Comparison of ENCODE assay signal across 8 cellular contexts in the genomic region with DNA sequence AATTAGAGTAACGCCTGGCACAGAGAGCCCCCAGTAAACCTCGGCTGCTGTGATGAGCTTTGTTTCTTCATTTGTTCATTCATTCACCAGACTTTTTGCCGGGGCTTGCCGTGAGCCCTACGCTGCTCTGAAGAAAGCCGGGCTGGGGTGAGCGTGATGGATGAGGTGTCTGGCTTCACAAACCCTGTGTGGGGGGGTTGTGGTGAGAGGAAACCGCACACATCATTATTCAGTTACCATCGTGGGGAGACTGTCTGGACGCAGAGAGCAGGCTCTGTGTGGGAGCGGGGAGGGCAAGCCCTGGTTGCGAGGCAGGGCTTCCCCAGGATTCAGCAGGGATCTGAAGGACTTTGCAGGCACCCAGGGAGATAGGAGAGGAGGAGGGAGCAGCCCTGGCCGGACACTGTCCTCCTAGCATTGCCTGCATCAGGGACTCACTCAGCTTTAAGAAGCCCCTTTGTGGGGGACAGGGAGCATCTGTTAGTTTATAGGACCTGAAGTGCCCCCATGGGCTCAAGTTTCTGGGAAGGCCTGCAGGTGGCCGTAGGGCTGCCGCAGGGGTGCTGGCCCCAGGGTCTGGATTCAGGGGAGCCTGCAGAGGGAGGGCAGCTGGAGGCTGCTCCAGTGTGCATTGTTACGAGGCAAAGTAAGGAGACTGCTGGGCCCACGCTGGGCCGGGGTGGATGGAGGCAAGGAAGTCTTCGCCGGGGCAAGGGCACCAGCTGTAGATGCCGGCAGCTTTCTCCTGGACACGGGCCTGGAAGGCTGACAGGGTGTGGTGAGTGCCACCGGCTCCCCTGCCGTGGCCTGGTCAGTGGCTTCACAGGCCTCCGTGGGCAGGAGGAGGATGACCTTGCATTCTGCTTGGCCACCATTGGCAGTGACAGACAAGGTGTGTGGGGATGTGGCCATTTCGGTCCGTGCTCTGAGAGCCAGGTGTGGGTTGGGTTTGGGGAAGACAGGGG.
A peak's percentile ranks its signal among the peaks of the same experiment; 100 is the strongest.
DNase-seq lines count a peak whose midpoint lies in the region; ATAC-seq and TF ChIP-seq lines count a peak whose summit lies in the region.

No MANE protein-coding gene starts in this region.

- H3K27ac Mint-ChIP-seq in mesothelial cell of epicardium = peak overlapping the region; percentile 64
- peak overlapping the region; percentile 89 for H3K27ac Mint-ChIP-seq in type B pancreatic cell

- TF ChIP-seq CTCF in SK-N-SH (IDR thresholded peaks at IDR 0.05) (no peak), mesothelial cell of epicardium (IDR thresholded peaks at IDR 0.05; ENCODE audit: unreplicated experiment) (no peak), type B pancreatic cell (conservative IDR thresholded peaks at IDR 0.05) (no peak)

- 83% methylated on average over 25 of the region's 27 CpGs for WGBS in SK-N-SH (ENCODE audit: low lambda C conversion rate)

- POLR2A ChIA-PET in SK-N-SH (lab: Yijun Ruan, JAX) = interaction anchor here (0.6 kb wide), 1 partner anchor 45 kb away, joined by 4 read pairs; no protein-coding TSS in a partner anchor

- H3K27me3 ChIP-seq in SK-N-SH (ENCODE audit: insufficient read depth) (no peaks in the 10 kb centered on the region), adipocyte (replicated peaks; ENCODE audit: control insufficient read depth, insufficient read depth, low read length) (no peaks in the 10 kb centered on the region)

- peak overlapping the region; percentile 26; the same call in 1 of the 2 replicates for H3K4me2 ChIP-seq in SK-N-SH

- H3K9ac ChIP-seq in SK-N-SH (no peak overlapping the region), adipocyte (ENCODE audit: low read length) (peak overlapping the region; percentile 69)

- peaks cover 100% of the 10 kb centered on the region for H4K20me1 ChIP-seq in SK-N-SH (ENCODE audit: insufficient read depth)

- H3K4me1 ChIP-seq in SK-N-SH (ENCODE audit: control insufficient read depth in 1 of 2, insufficient read depth in 2 of 2, low read depth in 1 of 2, low read length in 1 of 2) (peaks cover 84 to 88% of the 10 kb centered on the region in 2 experiments), adipocyte (ENCODE audit: control insufficient read depth, insufficient read depth, low read length) (peaks cover 97% of the 10 kb centered on the region)

- peak overlapping the region in 1 of 2 experiments; percentile 86; a peak in 1 of 4 replicates for H3K27ac ChIP-seq in SK-N-SH (ENCODE audit: low read depth in 2 of 2, low read length in 1 of 2)

- TF ChIP-seq EP300 in SK-N-SH (IDR thresholded peaks at IDR 0.05; ENCODE audit: borderline replicate concordance in 1 of 2, low read depth in 1 of 2, low read length in 1 of 2) = peak in 1 of 2 experiments; percentile 45; a peak in 1 of 4 replicates

- DNase-seq in GDM1 (lab: John Stamatoyannopoulos, UW) = peak; percentile 12
- DNase-seq in SK-N-SH = no peak
- peak; percentile 40 for DNase-seq in adipocyte (ENCODE audit: low read depth)
- no peak for DNase-seq in mesothelial cell of epicardium (ENCODE audit: low spot score in 2 of 2, unreplicated experiment in 2 of 2)
- DNase-seq in type B pancreatic cell (ENCODE audit: extremely low spot score, unreplicated experiment) = no peak
- no peak for DNase-seq in DMS79 treated with DMSO at 0.1 percent for 48 hours (lab: John Stamatoyannopoulos, UW)
- DNase-seq in NCI-H1694 (lab: John Stamatoyannopoulos, UW) = no peak

- peaks cover 95% of the 10 kb centered on the region for H3K79me2 ChIP-seq in SK-N-SH (ENCODE audit: insufficient read depth)

- no peak for ATAC-seq in GM18861 (IDR thresholded peaks at IDR 0.05; ENCODE audit: unreplicated experiment)

- no peaks in the 10 kb centered on the region for H3K9me3 Mint-ChIP-seq in mesothelial cell of epicardium
- H3K9me3 Mint-ChIP-seq in type B pancreatic cell = no peaks in the 10 kb centered on the region

- H2AFZ ChIP-seq in SK-N-SH (ENCODE audit: low read depth) = no peak overlapping the region

- H3K27me3 Mint-ChIP-seq in mesothelial cell of epicardium (ENCODE audit: low read depth) = no peaks in the 10 kb centered on the region
- H3K27me3 Mint-ChIP-seq in type B pancreatic cell = no peaks in the 10 kb centered on the region

- peak overlapping the region; percentile 41 for H3K4me3 Mint-ChIP-seq in mesothelial cell of epicardium
- peak overlapping the region; percentile 81 for H3K4me3 Mint-ChIP-seq in type B pancreatic cell

- H3F3A ChIP-seq in SK-N-SH (replicated peaks; ENCODE audit: insufficient read depth) = peaks cover 35% of the 10 kb centered on the region

- CTCF ChIA-PET in SK-N-SH (lab: Yijun Ruan, JAX) = interaction anchor here (1.1 to 6.6 kb wide), 7 partner anchors 15 to 544 kb away, joined by 3 to 55 read pairs (median 5); no protein-coding TSS in a partner anchor

- H3K36me3 Mint-ChIP-seq in mesothelial cell of epicardium = peaks cover 6% of the 10 kb centered on the region
- H3K36me3 Mint-ChIP-seq in type B pancreatic cell = peaks cover 16% of the 10 kb centered on the region

- H3K4me1 Mint-ChIP-seq in mesothelial cell of epicardium (peaks cover 91% of the 10 kb centered on the region), type B pancreatic cell (ENCODE audit: unreplicated experiment) (peaks cover 83% of the 10 kb centered on the region)

- TF ChIP-seq RAD21 in SK-N-SH (IDR thresholded peaks at IDR 0.05; ENCODE audit: low read length) = no peak

- no peaks in the 10 kb centered on the region for H3K9me2 ChIP-seq in SK-N-SH

- H3K9me3 ChIP-seq in SK-N-SH = no peaks in the 10 kb centered on the region
- no peaks in the 10 kb centered on the region for H3K9me3 ChIP-seq in adipocyte (ENCODE audit: control insufficient read depth, low read length)

- H3K4me3 ChIP-seq in SK-N-SH (ENCODE audit: low read depth in 2 of 2, low read length in 1 of 2) = no peak overlapping the region
- H3K4me3 ChIP-seq in adipocyte (ENCODE audit: low read length) = no peak overlapping the region

- H3K36me3 ChIP-seq in SK-N-SH (replicated peaks in 1 of 2; ENCODE audit: control insufficient read depth in 1 of 2, insufficient read depth in 2 of 2, low read length in 1 of 2) = no peaks in the 10 kb centered on the region
- H3K36me3 ChIP-seq in adipocyte (ENCODE audit: control insufficient read depth, insufficient read depth, low read length, severe bottlenecking) = peaks cover 4% of the 10 kb centered on the region

TF ChIP-seq in SK-N-SH, 30 proteins besides CTCF, POLR2A, EP300 and RAD21:
- no peak for TF ChIP-seq YY1 (IDR thresholded peaks at IDR 0.05; ENCODE audit: low read depth)
- TF ChIP-seq, protein P1, sequence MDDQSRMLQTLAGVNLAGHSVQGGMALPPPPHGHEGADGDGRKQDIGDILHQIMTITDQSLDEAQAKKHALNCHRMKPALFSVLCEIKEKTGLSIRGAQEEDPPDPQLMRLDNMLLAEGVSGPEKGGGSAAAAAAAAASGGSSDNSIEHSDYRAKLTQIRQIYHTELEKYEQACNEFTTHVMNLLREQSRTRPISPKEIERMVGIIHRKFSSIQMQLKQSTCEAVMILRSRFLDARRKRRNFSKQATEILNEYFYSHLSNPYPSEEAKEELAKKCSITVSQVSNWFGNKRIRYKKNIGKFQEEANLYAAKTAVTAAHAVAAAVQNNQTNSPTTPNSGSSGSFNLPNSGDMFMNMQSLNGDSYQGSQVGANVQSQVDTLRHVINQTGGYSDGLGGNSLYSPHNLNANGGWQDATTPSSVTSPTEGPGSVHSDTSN (IDR thresholded peaks at IDR 0.05) = peak; percentile 93
- peak; percentile 40; the same call in 1 of the 2 replicates for TF ChIP-seq NFIC (IDR thresholded peaks at IDR 0.05; ENCODE audit: borderline replicate concordance)
- 0 out of 2 replicates have a peak, but pooled peaks have one; percentile 42 for TF ChIP-seq POLR2AphosphoS5 (IDR thresholded peaks at IDR 0.05; ENCODE audit: low read depth, low read length)
- no peak for TF ChIP-seq TAF1 (IDR thresholded peaks at IDR 0.05; ENCODE audit: borderline replicate concordance, low read depth, low read length)
- TF ChIP-seq TCF12 (IDR thresholded peaks at IDR 0.05) = peak; percentile 75; the same call in 1 of the 2 replicates
TF ChIP-seq in SK-N-SH: peak in this region for 4.

Comparison
In these comparisons a context has a peak if more than half of its experiments do, and no peak if none do; other contexts are left out.
1. DNase-seq: peak in GDM1 (single experiment) and adipocyte (single experiment); none in SK-N-SH (single experiment), mesothelial cell of epicardium (0 of 2), type B pancreatic cell (single experiment), DMS79 treated with DMSO at 0.1 percent for 48 hours (single experiment) and NCI-H1694 (single experiment).